In genomic region chr13:30743319-30744055, GRCh38 we compare ENCODE assay signal across 8 cellular contexts. TPM values are rescaled to one million over a fixed set of nuclear protein-coding genes. Genes with fewer than 3 reads are reported as not detected.
DNase-seq lines count a peak whose midpoint lies in the region; ATAC-seq and TF ChIP-seq lines count a peak whose summit lies in the region.

No MANE protein-coding gene starts in this region.

- H3K36me3 Mint-ChIP-seq in activated CD4-positive, alpha-beta T cell treated with anti-CD3 and anti-CD28 coated beads, Interleukin-2, amount 10 ng/mL, durations not matched to agents 24 days and 14 days (ENCODE audit: low read depth) = peaks cover 40% of the 10 kb centered on the region
- H3K36me3 Mint-ChIP-seq in activated CD8-positive, alpha-beta T cell treated with anti-CD3 and anti-CD28 coated beads for 36 hours (ENCODE audit: low read depth) = peaks cover 29% of the 10 kb centered on the region

- intact Hi-C loops in activated CD4-positive, alpha-beta T cell treated with anti-CD3 and anti-CD28 coated beads, Interleukin-2, amount 10 ng/mL, durations not matched to agents 24 days and 14 days (cut with micrococcal nuclease) = loop anchor here (1.0 to 5.0 kb wide), 13 partner anchors 23 to 585 kb away; partner anchors contain the start of genes HMGB1, HSPH1, UBE2L5 and USPL1
- intact Hi-C loops in activated CD8-positive, alpha-beta T cell treated with anti-CD3 and anti-CD28 coated beads for 36 hours (cut with micrococcal nuclease) = loop anchor here (5.0 to 10.0 kb wide), 3 partner anchors 44 to 129 kb away; partner anchors contain the start of gene USPL1

- peak overlapping the region; percentile 51 for H3K27ac Mint-ChIP-seq in activated CD4-positive, alpha-beta T cell treated with anti-CD3 and anti-CD28 coated beads, Interleukin-2, amount 10 ng/mL, durations not matched to agents 24 days and 14 days
- H3K27ac Mint-ChIP-seq in activated CD8-positive, alpha-beta T cell treated with anti-CD3 and anti-CD28 coated beads for 36 hours = peak overlapping the region; percentile 71

- DNase-seq in activated CD4-positive, alpha-beta T cell treated with anti-CD3 and anti-CD28 coated beads, Interleukin-2, amount 10 ng/mL, durations not matched to agents 24 days and 14 days = peak; percentile 69
- no peak for DNase-seq in activated CD4-positive, alpha-beta T cell treated with anti-CD3 and anti-CD28 coated beads for 4 hours
- peak; percentile 22 for DNase-seq in activated CD8-positive, alpha-beta T cell treated with anti-CD3 and anti-CD28 coated beads for 36 hours
- DNase-seq in hepatic stellate cell (ENCODE audit: low spot score) (peak; percentile 89), stromal cell of bone marrow (ENCODE audit: low read depth) (peak; percentile 95), DMS114 treated with DMSO at 0.1 percent for 48 hours (lab: John Stamatoyannopoulos, UW; ENCODE audit: unreplicated experiment) (no peak), NCI-H524 treated with DMSO at 0.1 percent for 48 hours (lab: John Stamatoyannopoulos, UW) (no peak)
- DNase-seq in activated CD4-positive, alpha-beta T cell treated with anti-CD3 and anti-CD28 coated beads for 48 hours = no peak

- no peak for ATAC-seq in activated CD8-positive, alpha-beta T cell treated with anti-CD3 and anti-CD28 coated beads for 36 hours

- H3K4me1 Mint-ChIP-seq in activated CD4-positive, alpha-beta T cell treated with anti-CD3 and anti-CD28 coated beads, Interleukin-2, amount 10 ng/mL, durations not matched to agents 24 days and 14 days = peaks cover 61% of the 10 kb centered on the region
- peaks cover 60% of the 10 kb centered on the region for H3K4me1 Mint-ChIP-seq in activated CD8-positive, alpha-beta T cell treated with anti-CD3 and anti-CD28 coated beads for 36 hours (ENCODE audit: low read depth)

- no peaks in the 10 kb centered on the region for H3K27me3 Mint-ChIP-seq in activated CD4-positive, alpha-beta T cell treated with anti-CD3 and anti-CD28 coated beads, Interleukin-2, amount 10 ng/mL, durations not matched to agents 24 days and 14 days
- peaks cover 2% of the 10 kb centered on the region for H3K27me3 Mint-ChIP-seq in activated CD8-positive, alpha-beta T cell treated with anti-CD3 and anti-CD28 coated beads for 36 hours

- peak overlapping the region; percentile 71 for H3K4me3 Mint-ChIP-seq in activated CD4-positive, alpha-beta T cell treated with anti-CD3 and anti-CD28 coated beads, Interleukin-2, amount 10 ng/mL, durations not matched to agents 24 days and 14 days
- no peak overlapping the region for H3K4me3 Mint-ChIP-seq in activated CD8-positive, alpha-beta T cell treated with anti-CD3 and anti-CD28 coated beads for 36 hours

- POLR2A ChIA-PET in activated CD8-positive, alpha-beta T cell treated with anti-CD3 and anti-CD28 coated beads for 36 hours (lab: Charles Lee) = interaction anchor here (0.9 to 1.6 kb wide), 5 partner anchors 9 to 278 kb away, joined by 3 to 8 read pairs (median 4); partner anchors contain the start of genes HMGB1 and USPL1

- H3K9me3 Mint-ChIP-seq in activated CD4-positive, alpha-beta T cell treated with anti-CD3 and anti-CD28 coated beads, Interleukin-2, amount 10 ng/mL, durations not matched to agents 24 days and 14 days = no peaks in the 10 kb centered on the region
- H3K9me3 Mint-ChIP-seq in activated CD8-positive, alpha-beta T cell treated with anti-CD3 and anti-CD28 coated beads for 36 hours = no peaks in the 10 kb centered on the region

- TF ChIP-seq CTCF in activated CD8-positive, alpha-beta T cell treated with anti-CD3 and anti-CD28 coated beads for 36 hours (IDR thresholded peaks at IDR 0.05) = no peak

- CTCF ChIA-PET in activated CD8-positive, alpha-beta T cell treated with anti-CD3 and anti-CD28 coated beads for 36 hours (lab: Charles Lee) = interaction anchor here (0.5 kb wide), 1 partner anchor 27 kb away, joined by 3 read pairs; no protein-coding TSS in a partner anchor

RNA-seq across cellular contexts. Expression of gene ALOX5AP, which starts 8.1 kb away (rescaled TPM):
- 33.3 and 33.4 TPM in 2 replicates for total RNA-seq in activated CD4-positive, alpha-beta T cell treated with anti-CD3 and anti-CD28 coated beads, Interleukin-2, amount 10 ng/mL, durations not matched to agents 24 days and 14 days
- 10 to 100 TPM; 40.5 to 42.2 TPM for total RNA-seq in activated CD8-positive, alpha-beta T cell treated with anti-CD3 and anti-CD28 coated beads for 36 hours

Comparison
In these comparisons a context has a peak if more than half of its experiments do, and no peak if none do; other contexts are left out.
1. DNase-seq: peak in activated CD4-positive, alpha-beta T cell treated with anti-CD3 and anti-CD28 coated beads, Interleukin-2, amount 10 ng/mL, durations not matched to agents 24 days and 14 days (single experiment), activated CD8-positive, alpha-beta T cell treated with anti-CD3 and anti-CD28 coated beads for 36 hours (single experiment), hepatic stellate cell (single experiment) and stromal cell of bone marrow (single experiment); none in activated CD4-positive, alpha-beta T cell treated with anti-CD3 and anti-CD28 coated beads for 4 hours (0 of 2), DMS114 treated with DMSO at 0.1 percent for 48 hours (single experiment), activated CD4-positive, alpha-beta T cell treated with anti-CD3 and anti-CD28 coated beads for 48 hours (single experiment) and NCI-H524 treated with DMSO at 0.1 percent for 48 hours (single experiment).